In the genomic region with DNA sequence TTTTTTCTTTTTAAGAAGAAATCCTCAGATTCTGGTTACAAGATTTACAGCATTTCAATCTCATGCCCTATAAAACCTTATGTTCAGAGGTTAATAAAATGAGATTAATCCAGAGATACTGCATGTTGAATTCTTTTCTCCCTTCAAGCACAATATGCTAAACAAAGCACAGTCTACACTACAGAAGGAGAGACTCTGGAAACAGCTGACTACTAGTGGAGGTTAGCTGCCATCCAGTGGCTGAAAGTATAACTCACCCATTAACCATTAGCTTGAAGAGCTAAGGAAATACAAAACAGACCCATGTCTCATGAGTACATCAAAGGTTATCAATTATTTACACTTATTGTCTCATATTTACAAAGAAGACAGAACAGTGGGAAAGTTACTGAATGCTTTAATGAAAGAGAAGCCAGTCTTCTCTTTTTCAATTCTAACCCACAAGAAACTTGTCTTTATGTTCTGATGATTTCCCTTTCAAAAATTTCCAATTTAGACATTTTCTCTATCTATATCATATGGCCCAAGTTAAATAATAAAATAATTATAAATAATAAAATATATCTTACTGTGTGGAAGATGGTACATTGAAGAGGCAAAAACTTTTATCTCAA, we compare ENCODE assay signal across 8 cellular contexts. TPM values are rescaled to one million over a fixed set of nuclear protein-coding genes. Genes with fewer than 3 reads are reported as not detected.
DNase-seq lines count a peak whose midpoint lies in the region; ATAC-seq, FAIRE-seq and TF ChIP-seq lines count a peak whose summit lies in the region.

No MANE protein-coding gene starts in this region.

- ATAC-seq in GM19455 (IDR thresholded peaks at IDR 0.05; ENCODE audit: unreplicated experiment) (peak; percentile 91), HG03457 (IDR thresholded peaks at IDR 0.05; ENCODE audit: unreplicated experiment) (peak; percentile 85), GM12878 (peak; percentile 94)
- no peak for ATAC-seq in CD8-positive, alpha-beta T cell

- in situ Hi-C loops in GM12878 (cut with MboI): no loop called here

- TF ChIP-seq RAD21 in GM12878 (IDR thresholded peaks at IDR 0.05; ENCODE audit: insufficient read depth, low read depth, low read length): peak; percentile 72

- H3K4me1 ChIP-seq in GM12878 (ENCODE audit: control insufficient read depth, insufficient read depth, low read length): no peaks in the 10 kb centered on the region
- H3K4me1 ChIP-seq in CD8-positive, alpha-beta T cell (ENCODE audit: insufficient read depth, low read length): no peaks in the 10 kb centered on the region

- H3K4me1 Mint-ChIP-seq in CD8-positive, alpha-beta T cell (ENCODE audit: low read depth): no peaks in the 10 kb centered on the region
- no peaks in the 10 kb centered on the region for H3K4me1 Mint-ChIP-seq in activated naive CD8-positive, alpha-beta T cell treated with anti-CD3 and anti-CD28 coated beads for 36 hours

- peaks cover 4% of the 10 kb centered on the region for H3K27me3 Mint-ChIP-seq in CD8-positive, alpha-beta T cell (ENCODE audit: low read depth)
- H3K27me3 Mint-ChIP-seq in activated naive CD8-positive, alpha-beta T cell treated with anti-CD3 and anti-CD28 coated beads for 36 hours: peaks cover 2% of the 10 kb centered on the region

- H3K9ac ChIP-seq in GM12878 (ENCODE audit: control insufficient read depth, insufficient read depth, low read length): no peak overlapping the region

- intact Hi-C loops in GM12878 (cut with micrococcal nuclease; ENCODE audit: unreplicated experiment): no loop called here
- intact Hi-C loops in CD8-positive, alpha-beta T cell (cut with DNase I, micrococcal nuclease): no loop called here

- no peaks in the 10 kb centered on the region for H3K79me2 ChIP-seq in GM12878 (ENCODE audit: control insufficient read depth, insufficient read depth, low read length)

- no peaks in the 10 kb centered on the region for H3K36me3 Mint-ChIP-seq in CD8-positive, alpha-beta T cell
- H3K36me3 Mint-ChIP-seq in activated naive CD8-positive, alpha-beta T cell treated with anti-CD3 and anti-CD28 coated beads for 36 hours: no peaks in the 10 kb centered on the region

- H3K4me3 Mint-ChIP-seq in CD8-positive, alpha-beta T cell: no peak overlapping the region
- no peak overlapping the region for H3K4me3 Mint-ChIP-seq in activated naive CD8-positive, alpha-beta T cell treated with anti-CD3 and anti-CD28 coated beads for 36 hours

- TF ChIP-seq EP300 in GM12878 (IDR thresholded peaks at IDR 0.05; ENCODE audit: borderline replicate concordance in 1 of 2, control insufficient read depth in 1 of 2, low read depth in 2 of 2, low read length in 2 of 2): no peak

- POLR2A ChIA-PET in GM12878 (lab: Charles Lee): no interaction called here
- POLR2A ChIA-PET in CD8-positive, alpha-beta T cell (lab: Charles Lee): no interaction called here

- H3K27me3 ChIP-seq in GM12878 (replicated peaks in 1 of 2; ENCODE audit: control insufficient read depth in 2 of 2, insufficient read depth in 2 of 2, low read length in 1 of 2): no peaks in the 10 kb centered on the region
- H3K27me3 ChIP-seq in kidney epithelial cell (ENCODE audit: control insufficient read depth, insufficient read depth, low read length): no peaks in the 10 kb centered on the region
- no peaks in the 10 kb centered on the region for H3K27me3 ChIP-seq in CD8-positive, alpha-beta T cell (ENCODE audit: insufficient read depth, low read length)

- no peak overlapping the region for H3K27ac ChIP-seq in GM12878 (ENCODE audit: control insufficient read depth, insufficient read depth)
- no peak overlapping the region for H3K27ac ChIP-seq in CD8-positive, alpha-beta T cell (ENCODE audit: low read depth, low read length)

- CTCF ChIA-PET in GM12878 (lab: Yijun Ruan, JAX): interaction anchor here (0.6 to 1.3 kb wide), 5 partner anchors 8 to 478 kb away, joined by 3 to 4 read pairs (median 3); no protein-coding TSS in a partner anchor
- CTCF ChIA-PET in CD8-positive, alpha-beta T cell (lab: Charles Lee): no interaction called here

- no TSS peak for BruUV-seq in GM12878 (replicated peaks; lab: Mats Ljungman, UMichigan)

- peak; percentile 65 for FAIRE-seq in GM12878 (lab: Jason Lieb, UNC)

- TF ChIP-seq CTCF in GM12878 (IDR thresholded peaks at IDR 0.05 in 2 of 3, conservative IDR thresholded peaks at IDR 0.05 in 1 of 3; ENCODE audit: control insufficient read depth in 2 of 3, extremely low read depth in 1 of 3, insufficient read depth in 1 of 3, low read depth in 3 of 3, low read length in 3 of 3): peak; percentile 51 to 64 (median 52); a peak in 5 of 6 replicates
- TF ChIP-seq CTCF in kidney epithelial cell (IDR thresholded peaks at IDR 0.05; ENCODE audit: insufficient read depth, low read length, poor library complexity, severe bottlenecking): peak; percentile 72
- no peak for TF ChIP-seq CTCF in CD8-positive, alpha-beta T cell (IDR thresholded peaks at IDR 0.05)

- no peaks in the 10 kb centered on the region for H3K36me3 ChIP-seq in GM12878 (ENCODE audit: control insufficient read depth in 2 of 2, insufficient read depth in 2 of 2, low read length in 1 of 2)
- H3K36me3 ChIP-seq in kidney epithelial cell (ENCODE audit: control insufficient read depth, insufficient read depth, low read length): no peaks in the 10 kb centered on the region
- no peaks in the 10 kb centered on the region for H3K36me3 ChIP-seq in CD8-positive, alpha-beta T cell (ENCODE audit: insufficient read depth, low read length)

- SMC1A ChIA-PET in GM12878 (lab: Charles Lee; ENCODE audit: uncharacterized antibody, unreplicated experiment): no interaction called here

- H3K9me3 Mint-ChIP-seq in CD8-positive, alpha-beta T cell: no peaks in the 10 kb centered on the region
- no peaks in the 10 kb centered on the region for H3K9me3 Mint-ChIP-seq in activated naive CD8-positive, alpha-beta T cell treated with anti-CD3 and anti-CD28 coated beads for 36 hours

- peak; percentile 10 for DNase-seq in DMS79 (lab: John Stamatoyannopoulos, UW)
- peak; percentile 71 for DNase-seq in NCI-H345 (lab: John Stamatoyannopoulos, UW)
- DNase-seq in GM12878 (ENCODE audit: low read depth, low spot score): no peak
- DNase-seq in kidney epithelial cell (ENCODE audit: low read depth): peak; percentile 10
- DNase-seq in CD8-positive, alpha-beta T cell: no peak
- no peak for DNase-seq in activated naive CD8-positive, alpha-beta T cell treated with anti-CD3 and anti-CD28 coated beads for 36 hours

- RAD21 ChIA-PET in GM12878 (lab: Charles Lee; ENCODE audit: unreplicated experiment): interaction anchor here (1.9 kb wide), 1 partner anchor 691 kb away, joined by 7 read pairs; no protein-coding TSS in a partner anchor

- H3K27ac Mint-ChIP-seq in CD8-positive, alpha-beta T cell: no peak overlapping the region
- H3K27ac Mint-ChIP-seq in activated naive CD8-positive, alpha-beta T cell treated with anti-CD3 and anti-CD28 coated beads for 36 hours: no peak overlapping the region

- no peak for TF ChIP-seq POLR2A in GM12878 (IDR thresholded peaks at IDR 0.05; ENCODE audit: low read depth, low read length)

- no peak overlapping the region for H3K4me2 ChIP-seq in GM12878 (ENCODE audit: control insufficient read depth, insufficient read depth)

- H3K9me3 ChIP-seq in GM12878 (replicated peaks; ENCODE audit: control insufficient read depth, insufficient read depth, low read length): no peaks in the 10 kb centered on the region
- no peaks in the 10 kb centered on the region for H3K9me3 ChIP-seq in CD8-positive, alpha-beta T cell (ENCODE audit: low read length)

- no peaks in the 10 kb centered on the region for H4K20me1 ChIP-seq in GM12878 (ENCODE audit: control insufficient read depth, insufficient read depth)

- H2AFZ ChIP-seq in GM12878 (ENCODE audit: control insufficient read depth, low read depth, low read length): no peak overlapping the region

- no peak overlapping the region for H3K4me3 ChIP-seq in GM12878
- no peak overlapping the region for H3K4me3 ChIP-seq in kidney epithelial cell (ENCODE audit: low read depth, low read length)
- H3K4me3 ChIP-seq in CD8-positive, alpha-beta T cell (ENCODE audit: low read depth, low read length): no peak overlapping the region

TF ChIP-seq in GM12878, 131 proteins besides CTCF, POLR2A, EP300 and RAD21 (continues in another document):
- peak; percentile 47; the same call in 1 of the 2 replicates for TF ChIP-seq SMC3 (IDR thresholded peaks at IDR 0.05; ENCODE audit: borderline replicate concordance, low read length)
- no peak for TF ChIP-seq HCFC1 (IDR thresholded peaks at IDR 0.05; ENCODE audit: low read length)
- TF ChIP-seq PML (IDR thresholded peaks at IDR 0.05; ENCODE audit: low read length): no peak

RNA-seq across cellular contexts. Expression of gene DNAH5, which starts 12.7 kb away (rescaled TPM):
- 0.02 and 0.27 TPM in 2 replicates for total RNA-seq in GM12878 (2013; cell fraction: nucleolus; rRNA removed)
- not detected in 2 replicates for total RNA-seq in GM12878 (2014; rRNA removed)
- total RNA-seq in GM12878 (2014; rRNA removed; fragmentation: Illumina TruSeq; extraction: Trizol): 0.05 TPM in 1 of 2 replicates, not detected in the other
- total RNA-seq in GM12878 (2021): under 0.01 TPM in 1 of 2 replicates, not detected in the other
- polyA plus RNA-seq in GM12878 (2011; ENCODE audit: low read depth): not detected
- polyA plus RNA-seq in GM12878 (2011; rRNA removed): 0.30 and 0.39 TPM in 2 replicates
- 0.17 and 0.18 TPM in 2 replicates for polyA plus RNA-seq in GM12878 (2011; cell fraction: cytosol; rRNA removed)
- 0.10 and 0.34 TPM in 2 replicates for polyA plus RNA-seq in GM12878 (2011; cell fraction: nucleus; rRNA removed)
- not detected in 2 replicates for polyA plus RNA-seq in GM12878 (2012)
- polyA plus RNA-seq in GM12878 (2014; fragmentation: Illumina TruSeq; extraction: Trizol): 0.07 and 0.16 TPM in 2 replicates
- not detected for polyA plus RNA-seq in GM12878 (2014; fragmentation: Nextera tagmentation; extraction: Ambion mirVana)
- polyA plus RNA-seq in GM12878 (2014; rRNA removed): not detected in 2 replicates
- polyA plus RNA-seq in GM12878 (2016; fragmentation: Nextera tagmentation; extraction: Ambion mirVana): not detected
- polyA minus RNA-seq in GM12878 (2011; rRNA and poly(A)+ RNA removed): 0.31 and 0.37 TPM in 2 replicates
- 0.13 TPM in 1 of 2 replicates, not detected in the other for polyA minus RNA-seq in GM12878 (2011; cell fraction: cytosol; rRNA and poly(A)+ RNA removed)
- 0.24 and 0.38 TPM in 2 replicates for polyA minus RNA-seq in GM12878 (2011; cell fraction: nucleus; rRNA and poly(A)+ RNA removed)
- total RNA-seq in kidney epithelial cell: 2.7 and 4.4 TPM in 2 replicates
- total RNA-seq in CD8-positive, alpha-beta T cell: not detected
- not detected for total RNA-seq in activated naive CD8-positive, alpha-beta T cell treated with anti-CD3 and anti-CD28 coated beads for 36 hours

Comparison
In these comparisons a context has a peak if more than half of its experiments do, and no peak if none do; other contexts are left out.
1. DNase-seq: peak in DMS79 (single experiment), NCI-H345 (single experiment) and kidney epithelial cell (single experiment); none in GM12878 (single experiment), CD8-positive, alpha-beta T cell (0 of 7) and activated naive CD8-positive, alpha-beta T cell treated with anti-CD3 and anti-CD28 coated beads for 36 hours (single experiment).